In genomic region chr22:22520020-22520656, GRCh38 we compare ENCODE assay signal across 15 cellular contexts. TPM values are rescaled to one million over a fixed set of nuclear protein-coding genes. Genes with fewer than 3 reads are reported as not detected.
DNase-seq lines count a peak whose midpoint lies in the region; ATAC-seq and TF ChIP-seq lines count a peak whose summit lies in the region.
"Had no signal": no experiment of that assay in that cellular context is flagged by ENCODE, and none has a peak within 500 bp of the region (broad histone marks: within the 10 kb centered on the region; RNA-seq: fewer than 3 reads in every experiment).

ZNF280A (minus strand) TSS chr22:22520270; CDS start chr22:22515630, 4,640 bp downstream.

- H3K4me1 Mint-ChIP-seq in WTC11 (peaks cover 14% of the 10 kb centered on the region), mesothelial cell of epicardium (peaks cover 2% of the 10 kb centered on the region)
- no peaks in the 10 kb centered on the region for H3K4me1 Mint-ChIP-seq in activated T-helper 1 cell treated with anti-CD3 and anti-CD28 coated beads, Interleukin-12 subunit alpha, Interleukin-12 subunit beta, Interleukin-2, Interleukin-4 antibody, amounts not matched to agents 30 ng/mL and 10 ng/mL and 1 ng/mL, durations not matched to agents 14 hours and 24 hours and 36 hours (ENCODE audit: low read depth)
- H3K4me1 Mint-ChIP-seq: naive thymus-derived CD8-positive, alpha-beta T cell had no signal

- H3K4me3 Mint-ChIP-seq in WTC11 = no peak within 1 kb of the TSS; the same call in 1 of the 2 replicates
- peak within 1 kb of the TSS; percentile 17 for H3K4me3 Mint-ChIP-seq in mesothelial cell of epicardium
- no peak within 1 kb of the TSS for H3K4me3 Mint-ChIP-seq in activated T-helper 1 cell treated with anti-CD3 and anti-CD28 coated beads, Interleukin-12 subunit alpha, Interleukin-12 subunit beta, Interleukin-2, Interleukin-4 antibody, amounts not matched to agents 30 ng/mL and 10 ng/mL and 1 ng/mL, durations not matched to agents 14 hours and 24 hours and 36 hours
- H3K4me3 Mint-ChIP-seq: naive thymus-derived CD8-positive, alpha-beta T cell; stimulated activated naive CD8-positive, alpha-beta T cell treated with anti-CD3 and anti-CD28 coated beads, Interleukin-15, Interleukin-2, amounts not matched to agents 100 ng/mL and 50 ng/mL, for 24 hours had no signal

- DNase-seq in COLO829 (ENCODE audit: low spot score) = peak; percentile 75
- peak; percentile 91 for DNase-seq in HuH-7 (ENCODE audit: low spot score)
- DNase-seq in WTC11 (ENCODE audit: low spot score) = no peak
- no peak for DNase-seq in mesothelial cell of epicardium (ENCODE audit: low spot score in 2 of 2, unreplicated experiment in 2 of 2)
- DNase-seq in activated T-helper 1 cell treated with anti-CD3 and anti-CD28 coated beads, Interleukin-12 subunit alpha, Interleukin-12 subunit beta, Interleukin-2, Interleukin-4 antibody, amounts not matched to agents 30 ng/mL and 10 ng/mL and 1 ng/mL, durations not matched to agents 14 hours and 24 hours and 36 hours (ENCODE audit: low spot score) = no peak
- no peak for DNase-seq in left lobe of liver (ENCODE audit: low spot score)
- DNase-seq: activated CD4-positive, alpha-beta T cell treated with anti-CD3 and anti-CD28 coated beads for 48 hours; activated naive CD4-positive, alpha-beta T cell treated with anti-CD3 and anti-CD28 coated beads, Interleukin-2, amount 50 U/mL, for 16 hours; effector CD4-positive, alpha-beta T cell; hypothalamus; naive thymus-derived CD8-positive, alpha-beta T cell; NCI-H187 had no signal

- CTCF ChIA-PET in WTC11 (lab: Charles Lee) = interaction anchor here (0.8 to 2.7 kb wide), 9 partner anchors 9 to 319 kb away, joined by 3 to 10 read pairs (median 6); partner anchors contain the start of genes PRAME and ZNF280B

- intact Hi-C loops in activated T-helper 1 cell treated with anti-CD3 and anti-CD28 coated beads, Interleukin-12 subunit alpha, Interleukin-12 subunit beta, Interleukin-2, Interleukin-4 antibody, amounts not matched to agents 30 ng/mL and 10 ng/mL and 1 ng/mL, durations not matched to agents 14 hours and 24 hours and 36 hours (cut with micrococcal nuclease) = no loop called here

- H3K36me3 Mint-ChIP-seq in WTC11 (no peaks in the 10 kb centered on the region), mesothelial cell of epicardium (no peaks in the 10 kb centered on the region)
- no peaks in the 10 kb centered on the region for H3K36me3 Mint-ChIP-seq in activated T-helper 1 cell treated with anti-CD3 and anti-CD28 coated beads, Interleukin-12 subunit alpha, Interleukin-12 subunit beta, Interleukin-2, Interleukin-4 antibody, amounts not matched to agents 30 ng/mL and 10 ng/mL and 1 ng/mL, durations not matched to agents 14 hours and 24 hours and 36 hours (ENCODE audit: low read depth)
- H3K36me3 Mint-ChIP-seq: naive thymus-derived CD8-positive, alpha-beta T cell had no signal

- H3K27me3 Mint-ChIP-seq in WTC11 (ENCODE audit: low read depth) (peaks cover 91% of the 10 kb centered on the region), mesothelial cell of epicardium (ENCODE audit: low read depth) (peaks cover 39% of the 10 kb centered on the region)
- peaks cover 14% of the 10 kb centered on the region for H3K27me3 Mint-ChIP-seq in activated T-helper 1 cell treated with anti-CD3 and anti-CD28 coated beads, Interleukin-12 subunit alpha, Interleukin-12 subunit beta, Interleukin-2, Interleukin-4 antibody, amounts not matched to agents 30 ng/mL and 10 ng/mL and 1 ng/mL, durations not matched to agents 14 hours and 24 hours and 36 hours (ENCODE audit: insufficient read depth)

- POLR2A ChIA-PET in WTC11 (lab: Charles Lee) = interaction anchor here (1.5 kb wide), 1 partner anchor 11 kb away, joined by 5 read pairs; the partner anchor contains the start of gene ZNF280B

- ATAC-seq in WTC11 (peak; percentile 64), GM19351 (IDR thresholded peaks at IDR 0.05; ENCODE audit: unreplicated experiment) (no peak), esophagus mucosa (no peak), left lobe of liver (no peak)
- ATAC-seq: naive thymus-derived CD8-positive, alpha-beta T cell had no signal

- TF ChIP-seq CTCF in WTC11 (IDR thresholded peaks at IDR 0.05) (no peak), mesothelial cell of epicardium (IDR thresholded peaks at IDR 0.05; ENCODE audit: unreplicated experiment) (no peak)

- H3K9me3 Mint-ChIP-seq in WTC11 = peaks cover 15% of the 10 kb centered on the region
- no peaks in the 10 kb centered on the region for H3K9me3 Mint-ChIP-seq in mesothelial cell of epicardium
- H3K9me3 Mint-ChIP-seq in activated T-helper 1 cell treated with anti-CD3 and anti-CD28 coated beads, Interleukin-12 subunit alpha, Interleukin-12 subunit beta, Interleukin-2, Interleukin-4 antibody, amounts not matched to agents 30 ng/mL and 10 ng/mL and 1 ng/mL, durations not matched to agents 14 hours and 24 hours and 36 hours = no peaks in the 10 kb centered on the region
- H3K9me3 Mint-ChIP-seq: naive thymus-derived CD8-positive, alpha-beta T cell; stimulated activated naive CD8-positive, alpha-beta T cell treated with anti-CD3 and anti-CD28 coated beads, Interleukin-15, Interleukin-2, amounts not matched to agents 100 ng/mL and 50 ng/mL, for 24 hours had no signal

- H3K27ac Mint-ChIP-seq in WTC11 = no peak within 1 kb of the TSS
- H3K27ac Mint-ChIP-seq in mesothelial cell of epicardium = no peak within 1 kb of the TSS
- H3K27ac Mint-ChIP-seq in activated T-helper 1 cell treated with anti-CD3 and anti-CD28 coated beads, Interleukin-12 subunit alpha, Interleukin-12 subunit beta, Interleukin-2, Interleukin-4 antibody, amounts not matched to agents 30 ng/mL and 10 ng/mL and 1 ng/mL, durations not matched to agents 14 hours and 24 hours and 36 hours = no peak within 1 kb of the TSS
- H3K27ac Mint-ChIP-seq: stimulated activated naive CD8-positive, alpha-beta T cell treated with anti-CD3 and anti-CD28 coated beads, Interleukin-15, Interleukin-2, amounts not matched to agents 100 ng/mL and 50 ng/mL, for 24 hours had no signal

TF ChIP-seq in WTC11, 78 proteins besides CTCF, POLR2A, EP300 and RAD21:
- peak; percentile 62 for TF ChIP-seq GABPB1 (CRISPR knock-in tag; IDR thresholded peaks at IDR 0.05)
- peak; percentile 57 for TF ChIP-seq NFYB (CRISPR knock-in tag; conservative IDR thresholded peaks at IDR 0.05; ENCODE audit: low read depth)
- no peak for TF ChIP-seq NR1H2 (CRISPR knock-in tag; IDR thresholded peaks at IDR 0.05)
- TF ChIP-seq GRHL2 (CRISPR knock-in tag; IDR thresholded peaks at IDR 0.05; ENCODE audit: insufficient replicate concordance, severe bottlenecking) = no peak
- TF ChIP-seq FOXP1 (CRISPR knock-in tag; IDR thresholded peaks at IDR 0.05; ENCODE audit: borderline replicate concordance) = no peak
- TF ChIP-seq CREM (CRISPR knock-in tag; IDR thresholded peaks at IDR 0.05) = no peak
- no peak for TF ChIP-seq FOXJ3 (CRISPR knock-in tag; IDR thresholded peaks at IDR 0.05; ENCODE audit: borderline replicate concordance)
- TF ChIP-seq AR (CRISPR knock-in tag; IDR thresholded peaks at IDR 0.05) = no peak

RNA-seq across cellular contexts. Expression of gene ZNF280A, which starts in this region (rescaled TPM):
- total RNA-seq in WTC11 (2021) (0.22 to 0.44 TPM (median 0.30 TPM) in 3 replicates), mesothelial cell of epicardium (0.16 TPM in 1 of 3 replicates, not detected in the others), esophagus mucosa (not detected), left lobe of liver (not detected)
- total RNA-seq in activated T-helper 1 cell treated with anti-CD3 and anti-CD28 coated beads, Interleukin-12 subunit alpha, Interleukin-12 subunit beta, Interleukin-2, Interleukin-4 antibody, amounts not matched to agents 30 ng/mL and 10 ng/mL and 1 ng/mL, durations not matched to agents 14 hours and 24 hours and 36 hours = not detected in 2 replicates
- total RNA-seq: naive thymus-derived CD8-positive, alpha-beta T cell had no signal

Comparison
In these comparisons a context has a peak if more than half of its experiments do, and no peak if none do; other contexts are left out.
1. Peak in ATAC-seq in WTC11; RNA of the gene not detected or under 1 TPM.
2. DNase-seq: peak in COLO829 (single experiment) and HuH-7 (single experiment); none in WTC11 (single experiment), mesothelial cell of epicardium (0 of 2), activated T-helper 1 cell treated with anti-CD3 and anti-CD28 coated beads, Interleukin-12 subunit alpha, Interleukin-12 subunit beta, Interleukin-2, Interleukin-4 antibody, amounts not matched to agents 30 ng/mL and 10 ng/mL and 1 ng/mL, durations not matched to agents 14 hours and 24 hours and 36 hours (single experiment) and left lobe of liver (single experiment).